In genomic region chr9:134413890-134414731, GRCh38 we compare ENCODE assay signal across 9 cellular contexts.
DNase-seq lines count a peak whose midpoint lies in the region; ATAC-seq and TF ChIP-seq lines count a peak whose summit lies in the region.
"Had no signal": no experiment of that assay in that cellular context is flagged by ENCODE, and none has a peak within 500 bp of the region (broad histone marks: within the 10 kb centered on the region; RNA-seq: fewer than 3 reads in every experiment).

No MANE protein-coding gene starts in this region.

- H3K9ac ChIP-seq in SK-N-MC (ENCODE audit: insufficient read length): no peak overlapping the region

- peak in 1 of 2 donors; percentile 23 for TF ChIP-seq POLR2A in thyroid gland (IDR thresholded peaks at IDR 0.05)

- TF ChIP-seq CTCF in heart right ventricle (IDR thresholded peaks at IDR 0.05): no peak
- TF ChIP-seq CTCF in thyroid gland (IDR thresholded peaks at IDR 0.05): no peak

- DNase-seq in SK-N-MC (ENCODE audit: low read depth, low spot score): no peak
- DNase-seq in heart right ventricle: peak; percentile 69 to 76
- DNase-seq in thyroid gland: peak; percentile 95 to 98
- no peak for DNase-seq in NCI-H1048 (lab: John Stamatoyannopoulos, UW)
- DNase-seq in HAP-1 (ENCODE audit: low spot score in 2 of 2): no peak
- no peak for DNase-seq in effector CD8-positive, alpha-beta T cell (lab: John Stamatoyannopoulos, UW)
- DNase-seq: activated T-cell treated with anti-CD3 and anti-CD28 coated beads, Interleukin-2, amount 50 U/mL, for 72 hours had no signal

- H3K36me3 ChIP-seq in SK-N-MC (ENCODE audit: insufficient read depth, low read length): peaks cover under 1% of the 10 kb centered on the region; the same call in 1 of the 2 replicates
- peaks cover 0 to 76% (median 16%) of the 10 kb centered on the region in 9 donors for H3K36me3 ChIP-seq in heart right ventricle
- H3K36me3 ChIP-seq in thyroid gland: peaks cover 8 to 12% of the 10 kb centered on the region in 2 donors
- no peaks in the 10 kb centered on the region for H3K36me3 ChIP-seq in HAP-1 (replicated peaks)

- H3K4me1 ChIP-seq in heart right ventricle: peaks cover 54 to 79% (median 76%) of the 10 kb centered on the region in 9 donors
- peaks cover 67 to 91% of the 10 kb centered on the region in 2 donors for H3K4me1 ChIP-seq in thyroid gland
- no peaks in the 10 kb centered on the region for H3K4me1 ChIP-seq in HAP-1

- H3K27me3 ChIP-seq in heart right ventricle (no peaks in the 10 kb centered on the region), thyroid gland (no peaks in the 10 kb centered on the region), HAP-1 (ENCODE audit: low read depth) (no peaks in the 10 kb centered on the region)

- TF ChIP-seq EP300 in Ishikawa (IDR thresholded peaks at IDR 0.05; ENCODE audit: borderline replicate concordance): peak; percentile 54; the same call in 1 of the 2 replicates

- ATAC-seq in heart right ventricle (peak; percentile 30 to 77 (median 62)), GM21723 (IDR thresholded peaks at IDR 0.05; ENCODE audit: unreplicated experiment) (no peak)
- ATAC-seq: activated T-cell treated with anti-CD3 and anti-CD28 coated beads, Interleukin-2, amount 50 U/mL, for 72 hours had no signal

- H3K27ac ChIP-seq in SK-N-MC (peak overlapping the region; percentile 57), heart right ventricle (peak overlapping the region; percentile 37 to 69 (median 46)), thyroid gland (peak overlapping the region; percentile 85 to 95 (median 91))

- intact Hi-C loops in heart right ventricle (cut with DNase I) (loop anchor here in 2 of 10 donors (5.0 to 10.0 kb wide), 2 partner anchors 37 to 79 kb away; no protein-coding TSS in a partner anchor), thyroid gland (cut with DNase I) (no loop called here)

- H3K4me3 ChIP-seq in SK-N-MC: peak overlapping the region; percentile 43
- no peak overlapping the region for H3K4me3 ChIP-seq in heart right ventricle
- no peak overlapping the region for H3K4me3 ChIP-seq in thyroid gland (replicated peaks in 1 of 3)
- H3K4me3 ChIP-seq in HAP-1: no peak overlapping the region

- no peak for TF ChIP-seq RAD21 in Ishikawa (IDR thresholded peaks at IDR 0.05; ENCODE audit: low read depth)

- WGBS in heart right ventricle, 2 donors: 44 to 55% methylated on average over 30 of the region's 30 CpGs
- WGBS in thyroid gland, 2 donors: 38 to 49% methylated on average over 15 to 28 of the region's 30 CpGs

- in situ Hi-C loops in HAP-1 (cut with MboI; ENCODE audit: low sequenced_read_pairs): no loop called here

- no peaks in the 10 kb centered on the region for H3K9me3 ChIP-seq in SK-N-MC (ENCODE audit: low read depth, low read length)
- no peaks in the 10 kb centered on the region for H3K9me3 ChIP-seq in heart right ventricle
- H3K9me3 ChIP-seq in thyroid gland: no peaks in the 10 kb centered on the region
- H3K9me3 ChIP-seq in HAP-1: no peaks in the 10 kb centered on the region

TF ChIP-seq in Ishikawa, 13 proteins besides CTCF, POLR2A, EP300 and RAD21:
- TF ChIP-seq CREB1 (IDR thresholded peaks at IDR 0.05; ENCODE audit: low read depth): no peak
- no peak for TF ChIP-seq TEAD4 (IDR thresholded peaks at IDR 0.05)
- peak; percentile 40 for TF ChIP-seq MAX (IDR thresholded peaks at IDR 0.05)
- TF ChIP-seq NFIC (IDR thresholded peaks at IDR 0.05): peak; percentile 68
TF ChIP-seq in Ishikawa: peak in this region for 2.

Comparison
In these comparisons a context has a peak if more than half of its experiments do, and no peak if none do; other contexts are left out.
1. DNase-seq: peak in heart right ventricle (2 of 2) and thyroid gland (2 of 2); none in SK-N-MC (single experiment), NCI-H1048 (single experiment), HAP-1 (0 of 2) and effector CD8-positive, alpha-beta T cell (single experiment).
2. Peak in every context shown above with its lines, with median percentiles within 50 percentile points of each other: H3K27ac ChIP-seq.